Comparison of ENCODE assay signal across 8 cellular contexts in the genomic region with DNA sequence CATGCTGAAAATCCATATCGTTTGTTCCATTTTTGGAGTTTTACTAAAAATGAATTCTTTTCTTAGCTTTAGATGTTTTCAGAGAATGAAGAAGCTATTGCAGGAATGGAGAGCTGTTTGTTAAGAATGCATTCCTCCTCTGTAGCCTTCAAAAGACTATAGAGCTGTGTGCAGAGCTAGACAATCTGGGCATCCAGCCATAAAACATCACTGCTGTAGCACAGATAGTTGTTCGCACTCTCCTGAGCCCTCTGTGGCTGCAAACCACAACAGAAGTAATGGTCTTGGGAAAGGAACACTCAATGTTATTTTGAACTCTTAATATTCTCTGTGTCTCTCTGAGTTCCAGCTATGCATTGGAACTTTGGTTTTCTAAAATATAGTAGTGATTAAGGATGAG. TPM values are rescaled to one million over a fixed set of nuclear protein-coding genes. Genes with fewer than 3 reads are reported as not detected.
DNase-seq lines count a peak whose midpoint lies in the region; ATAC-seq and TF ChIP-seq lines count a peak whose summit lies in the region.

No MANE protein-coding gene starts in this region.

- peaks cover 0 to 8% (median 0%) of the 10 kb centered on the region in 4 donors for H3K4me1 ChIP-seq in Peyer's patch
- H3K4me1 ChIP-seq in body of pancreas = peaks cover 27% of the 10 kb centered on the region

- no peak for TF ChIP-seq POLR2A in Peyer's patch (IDR thresholded peaks at IDR 0.05)
- no peak for TF ChIP-seq POLR2A in body of pancreas (IDR thresholded peaks at IDR 0.05)

- DNase-seq in activated gamma-delta T cell treated with Interleukin-2 at 50 U/mL for 16 hours = peak; percentile 59
- no peak for DNase-seq in activated gamma-delta T cell (lab: John Stamatoyannopoulos, UW)
- DNase-seq in Peyer's patch = peak in 2 of 3 donors; percentile 44 to 63
- DNase-seq in body of pancreas = peak in 3 of 4 donors; percentile 31 to 54 (median 36)
- DNase-seq in medulla oblongata (ENCODE audit: extremely low spot score) = peak; percentile 92

- no peak overlapping the region for H3K4me3 ChIP-seq in Peyer's patch
- H3K4me3 ChIP-seq in body of pancreas = no peak overlapping the region

- no peak for ATAC-seq in body of pancreas
- no peak for ATAC-seq in esophagus mucosa
- no peak for ATAC-seq in HG03039 (IDR thresholded peaks at IDR 0.05; ENCODE audit: unreplicated experiment)
- ATAC-seq in GM21390 (IDR thresholded peaks at IDR 0.05; ENCODE audit: unreplicated experiment) = no peak

- intact Hi-C loops in body of pancreas (cut with DNase I) = no loop called here

- no peaks in the 10 kb centered on the region for H3K36me3 ChIP-seq in Peyer's patch
- H3K36me3 ChIP-seq in body of pancreas (replicated peaks in 1 of 2; ENCODE audit: insufficient read depth in 1 of 2, low read depth in 2 of 2) = no peaks in the 10 kb centered on the region

- H3K27ac ChIP-seq in Peyer's patch (no peak overlapping the region), body of pancreas (no peak overlapping the region)

- WGBS in body of pancreas, 2 donors = 41 to 63% methylated on average over 2 of the region's 2 CpGs

- TF ChIP-seq CTCF in Peyer's patch (IDR thresholded peaks at IDR 0.05) (no peak), body of pancreas (IDR thresholded peaks at IDR 0.05) (no peak)

- H3K9me3 ChIP-seq in Peyer's patch = no peaks in the 10 kb centered on the region
- no peaks in the 10 kb centered on the region for H3K9me3 ChIP-seq in body of pancreas

- H3K27me3 ChIP-seq in Peyer's patch (no peaks in the 10 kb centered on the region), body of pancreas (no peaks in the 10 kb centered on the region)

RNA-seq across cellular contexts. Expression of a gene that starts 4.9 kb away (rescaled TPM):
- 10 to 100 TPM in 3 of 4 donors, 1 to 10 TPM in 1; 9.7 to 70.1 (median 23.2) TPM for total RNA-seq in Peyer's patch
- total RNA-seq in body of pancreas = 10 to 100 TPM in 1 of 2 donors, 1 to 10 TPM in 1; 4.9 to 13.5 TPM
- 6.8 TPM for total RNA-seq in esophagus mucosa
